ENCODE assay signal across 16 cellular contexts in genomic region chr7:100325671-100326070, GRCh38. TPM values are rescaled to one million over a fixed set of nuclear protein-coding genes. Genes with fewer than 3 reads are reported as not detected.
DNase-seq lines count a peak whose midpoint lies in the region; ATAC-seq, FAIRE-seq and TF ChIP-seq lines count a peak whose summit lies in the region.
"Not testable (repeated sequence)": the region's sequence is repeated elsewhere in the genome, so short reads cannot be mapped to it uniquely, and the experiment has no call there.
"Had no signal": no experiment of that assay in that cellular context is flagged by ENCODE, and none has a peak within 500 bp of the region (broad histone marks: within the 10 kb centered on the region; RNA-seq: fewer than 3 reads in every experiment).

No MANE protein-coding gene starts in this region.

- CTCF ChIA-PET in WTC11 (lab: Charles Lee): interaction anchor here (0.6 kb wide), 1 partner anchor 144 kb away, joined by 3 read pairs; no protein-coding TSS in a partner anchor
- CTCF ChIA-PET in activated CD8-positive, alpha-beta T cell treated with anti-CD3 and anti-CD28 coated beads, Interleukin-2, amount 10 ng/mL, durations not matched to agents 7 days and 5 days (lab: Charles Lee); endothelial cell of umbilical vein (lab: Charles Lee): not testable (repeated sequence)

- not testable (repeated sequence) for H3K4me3 ChIP-seq in endothelial cell of umbilical vein (replicated peaks in 1 of 3; ENCODE audit: insufficient read depth in 1 of 3, low read depth in 1 of 3, low read length in 3 of 3)

- dilution Hi-C loops in endothelial cell of umbilical vein (cut with MboI; ENCODE audit: extremely low pct_ligation_motif_present, low sequenced_read_pairs): not testable (repeated sequence)

- H3K79me2 ChIP-seq in endothelial cell of umbilical vein (ENCODE audit: control insufficient read depth, insufficient read depth, low read length): not testable (repeated sequence)

- not testable (repeated sequence) for H3K36me3 ChIP-seq in endothelial cell of umbilical vein (ENCODE audit: control insufficient read depth in 2 of 2, extremely low read depth in 1 of 2, insufficient read depth in 2 of 2, low read length in 2 of 2)

- intact Hi-C loops in endothelial cell of umbilical vein (cut with micrococcal nuclease): not testable (repeated sequence)

- not testable (repeated sequence) for H2AFZ ChIP-seq in endothelial cell of umbilical vein (ENCODE audit: low read depth, low read length)

- H3K9ac ChIP-seq in endothelial cell of umbilical vein (replicated peaks; ENCODE audit: extremely low read depth, insufficient read depth, low read length): not testable (repeated sequence)

- not testable (repeated sequence) for H3K4me1 ChIP-seq in endothelial cell of umbilical vein (ENCODE audit: control insufficient read depth, extremely low read depth, insufficient read depth, low read length)

- H3K9me3 Mint-ChIP-seq in WTC11; activated CD8-positive, alpha-beta T cell treated with anti-CD3 and anti-CD28 coated beads, Interleukin-2, amount 10 ng/mL, durations not matched to agents 7 days and 5 days (ENCODE audit: insufficient read depth); activated naive CD8-positive, alpha-beta T cell treated with anti-CD3 and anti-CD28 coated beads, Interleukin-2, amount 10 ng/mL, durations not matched to agents 7 days and 5 days; central memory CD8-positive, alpha-beta T cell; memory B cell: not testable (repeated sequence)

- H3K36me3 Mint-ChIP-seq in WTC11: peaks cover 42% of the 10 kb centered on the region
- peaks cover 35% of the 10 kb centered on the region for H3K36me3 Mint-ChIP-seq in activated CD8-positive, alpha-beta T cell treated with anti-CD3 and anti-CD28 coated beads, Interleukin-2, amount 10 ng/mL, durations not matched to agents 7 days and 5 days (ENCODE audit: low read depth)
- H3K36me3 Mint-ChIP-seq in activated naive CD8-positive, alpha-beta T cell treated with anti-CD3 and anti-CD28 coated beads, Interleukin-2, amount 10 ng/mL, durations not matched to agents 7 days and 5 days: peaks cover 21% of the 10 kb centered on the region
- H3K36me3 Mint-ChIP-seq in central memory CD8-positive, alpha-beta T cell (ENCODE audit: insufficient read depth): peaks cover 39% of the 10 kb centered on the region
- H3K36me3 Mint-ChIP-seq in memory B cell: peaks cover 13% of the 10 kb centered on the region

- H3K4me3 Mint-ChIP-seq in WTC11; activated CD8-positive, alpha-beta T cell treated with anti-CD3 and anti-CD28 coated beads, Interleukin-2, amount 10 ng/mL, durations not matched to agents 7 days and 5 days; activated naive CD8-positive, alpha-beta T cell treated with anti-CD3 and anti-CD28 coated beads, Interleukin-2, amount 10 ng/mL, durations not matched to agents 7 days and 5 days; central memory CD8-positive, alpha-beta T cell; memory B cell: not testable (repeated sequence)

- H3K27ac ChIP-seq in endothelial cell of umbilical vein (ENCODE audit: insufficient read depth, low read depth, low read length): peak overlapping the region; percentile 41

- H3K27me3 ChIP-seq in endothelial cell of umbilical vein (ENCODE audit: control insufficient read depth in 2 of 2, insufficient read depth in 2 of 2, low read length in 2 of 2): not testable (repeated sequence)

- FAIRE-seq in endothelial cell of umbilical vein (lab: Jason Lieb, UNC): peak; percentile 26

- peak overlapping the region; percentile 19; the same call in 1 of the 2 replicates for H3K27ac Mint-ChIP-seq in WTC11
- peak overlapping the region; percentile 37 for H3K27ac Mint-ChIP-seq in activated CD8-positive, alpha-beta T cell treated with anti-CD3 and anti-CD28 coated beads, Interleukin-2, amount 10 ng/mL, durations not matched to agents 7 days and 5 days
- peak overlapping the region; percentile 30 for H3K27ac Mint-ChIP-seq in activated naive CD8-positive, alpha-beta T cell treated with anti-CD3 and anti-CD28 coated beads, Interleukin-2, amount 10 ng/mL, durations not matched to agents 7 days and 5 days
- peak overlapping the region; percentile 74 for H3K27ac Mint-ChIP-seq in central memory CD8-positive, alpha-beta T cell (ENCODE audit: low read depth)
- H3K27ac Mint-ChIP-seq in memory B cell: peak overlapping the region; percentile 88

- not testable (repeated sequence) for ATAC-seq in WTC11; activated CD8-positive, alpha-beta T cell treated with anti-CD3 and anti-CD28 coated beads, Interleukin-2, amount 10 ng/mL, durations not matched to agents 7 days and 5 days; activated naive CD8-positive, alpha-beta T cell treated with anti-CD3 and anti-CD28 coated beads, Interleukin-2, amount 10 ng/mL, durations not matched to agents 7 days and 5 days (ENCODE audit: low read depth); central memory CD8-positive, alpha-beta T cell (replicated peaks; ENCODE audit: extremely low read depth, poor library complexity, severe bottlenecking); memory B cell (ENCODE audit: low read depth)

- not testable (repeated sequence) for TF ChIP-seq POLR2A in endothelial cell of umbilical vein (IDR thresholded peaks at IDR 0.05; ENCODE audit: low read depth, low read length)

- H3K4me2 ChIP-seq in endothelial cell of umbilical vein (ENCODE audit: insufficient read depth, low read length): not testable (repeated sequence)

- DNase-seq in SK-MEL-5 (ENCODE audit: low read depth, low spot score) (peak; percentile 32), dermis microvascular lymphatic vessel endothelial cell (ENCODE audit: low read depth in 2 of 2) (peak; percentile 34 to 91), endothelial cell of umbilical vein (ENCODE audit: low read depth, low spot score) (peak; percentile 61)
- not testable (repeated sequence) for DNase-seq in WTC11 (ENCODE audit: low spot score); activated CD8-positive, alpha-beta T cell treated with anti-CD3 and anti-CD28 coated beads, Interleukin-2, amount 10 ng/mL, durations not matched to agents 7 days and 5 days; activated naive CD8-positive, alpha-beta T cell treated with anti-CD3 and anti-CD28 coated beads, Interleukin-2, amount 10 ng/mL, durations not matched to agents 7 days and 5 days; central memory CD8-positive, alpha-beta T cell (ENCODE audit: low spot score in 2 of 2); memory B cell (ENCODE audit: low spot score in 2 of 2)

- not testable (repeated sequence) for H3K9me3 ChIP-seq in endothelial cell of umbilical vein (replicated peaks; ENCODE audit: control insufficient read depth, insufficient read depth, low read length)

- not testable (repeated sequence) for H3K27me3 Mint-ChIP-seq in WTC11 (ENCODE audit: low read depth); activated CD8-positive, alpha-beta T cell treated with anti-CD3 and anti-CD28 coated beads, Interleukin-2, amount 10 ng/mL, durations not matched to agents 7 days and 5 days (ENCODE audit: low read depth); activated naive CD8-positive, alpha-beta T cell treated with anti-CD3 and anti-CD28 coated beads, Interleukin-2, amount 10 ng/mL, durations not matched to agents 7 days and 5 days; central memory CD8-positive, alpha-beta T cell; memory B cell

- TF ChIP-seq CTCF in WTC11 (IDR thresholded peaks at IDR 0.05); endothelial cell of umbilical vein (IDR thresholded peaks at IDR 0.05; ENCODE audit: extremely low read depth in 1 of 2, insufficient read depth in 1 of 2, low read depth in 1 of 2, low read length in 2 of 2): not testable (repeated sequence)

- not testable (repeated sequence) for BruUV-seq in endothelial cell of umbilical vein (replicated peaks; lab: Mats Ljungman, UMichigan)

- not testable (repeated sequence) for H3K9me1 ChIP-seq in endothelial cell of umbilical vein (replicated peaks; ENCODE audit: control insufficient read depth, extremely low read depth, insufficient read depth, low read length)

- H3K4me1 Mint-ChIP-seq in WTC11; activated CD8-positive, alpha-beta T cell treated with anti-CD3 and anti-CD28 coated beads, Interleukin-2, amount 10 ng/mL, durations not matched to agents 7 days and 5 days (ENCODE audit: low read depth); activated naive CD8-positive, alpha-beta T cell treated with anti-CD3 and anti-CD28 coated beads, Interleukin-2, amount 10 ng/mL, durations not matched to agents 7 days and 5 days; central memory CD8-positive, alpha-beta T cell; memory B cell: not testable (repeated sequence)

- POLR2A ChIA-PET in WTC11 (lab: Charles Lee); activated CD8-positive, alpha-beta T cell treated with anti-CD3 and anti-CD28 coated beads, Interleukin-2, amount 10 ng/mL, durations not matched to agents 7 days and 5 days (lab: Charles Lee); activated naive CD8-positive, alpha-beta T cell treated with anti-CD3 and anti-CD28 coated beads, Interleukin-2, amount 10 ng/mL, durations not matched to agents 7 days and 5 days (lab: Charles Lee); endothelial cell of umbilical vein (lab: Charles Lee): not testable (repeated sequence)

- not testable (repeated sequence) for H4K20me1 ChIP-seq in endothelial cell of umbilical vein (replicated peaks; ENCODE audit: control insufficient read depth, extremely low read depth, insufficient read depth, low read length)

- in situ Hi-C loops in SK-MEL-5 (cut with HindIII; ENCODE audit: low pct_unique_long_range_greater_than_20kb, low sequenced_read_pairs): not testable (repeated sequence)

RNA-seq across cellular contexts. Expression of gene SPDYE3, which starts 18.2 kb away (rescaled TPM):
- 0.05 TPM in 1 of 2 replicates, not detected in the other for total RNA-seq in SK-MEL-5 (2014; rRNA removed; shearing (Covaris generic))
- not detected in 2 replicates for polyA plus RNA-seq in SK-MEL-5 (2015; cell fraction: cytosol; rRNA removed)
- not detected in 2 replicates for polyA plus RNA-seq in SK-MEL-5 (2015; cell fraction: nucleus; rRNA removed)
- total RNA-seq in WTC11 (2021): not detected in 3 replicates
- not detected for total RNA-seq in activated CD8-positive, alpha-beta T cell treated with anti-CD3 and anti-CD28 coated beads, Interleukin-2, amount 10 ng/mL, durations not matched to agents 7 days and 5 days
- not detected for total RNA-seq in activated naive CD8-positive, alpha-beta T cell treated with anti-CD3 and anti-CD28 coated beads, Interleukin-2, amount 10 ng/mL, durations not matched to agents 7 days and 5 days
- not detected in 2 replicates for total RNA-seq in dermis microvascular lymphatic vessel endothelial cell
- not detected in 2 replicates for total RNA-seq in endothelial cell of umbilical vein
- not detected in 2 replicates for polyA plus RNA-seq in endothelial cell of umbilical vein
- not detected in 2 replicates for polyA plus RNA-seq in endothelial cell of umbilical vein (2011; cell fraction: cytosol; rRNA removed)
- not detected in 2 replicates for polyA plus RNA-seq in endothelial cell of umbilical vein (2011; cell fraction: nucleus; rRNA removed)
- polyA plus RNA-seq in endothelial cell of umbilical vein (2012): 3.0 and 3.8 TPM in 2 replicates
- not detected in 2 replicates for polyA minus RNA-seq in endothelial cell of umbilical vein
- polyA minus RNA-seq in endothelial cell of umbilical vein (2011; cell fraction: cytosol; rRNA and poly(A)+ RNA removed): not detected
- not detected in 2 replicates for polyA minus RNA-seq in endothelial cell of umbilical vein (2011; cell fraction: nucleus; rRNA and poly(A)+ RNA removed)
- total RNA-seq: A673; CD4-positive, alpha-beta memory T cell; CD4-positive, CD25-positive, alpha-beta regulatory T cell; CD8-positive, alpha-beta memory T cell; Daoy; G401; GM12878 had no signal
- polyA plus RNA-seq: AG04450 had no signal

RNA-seq across cellular contexts. Expression of gene PILRB, which starts 32.2 kb away (rescaled TPM):
- 41.6 and 42.5 TPM in 2 replicates for total RNA-seq in SK-MEL-5 (2014; rRNA removed; shearing (Covaris generic))
- 60.6 and 66.7 TPM in 2 replicates for polyA plus RNA-seq in SK-MEL-5 (2015; cell fraction: cytosol; rRNA removed)
- polyA plus RNA-seq in SK-MEL-5 (2015; cell fraction: nucleus; rRNA removed): 2,965 and 3,231 TPM in 2 replicates
- total RNA-seq in WTC11 (2021) (30.2 to 35.8 TPM (median 30.7 TPM) in 3 replicates), dermis microvascular lymphatic vessel endothelial cell (4.1 and 10.2 TPM in 2 replicates), endothelial cell of umbilical vein (36.5 and 42.5 TPM in 2 replicates)
- 10 to 100 TPM; 75.7 to 77.2 TPM for total RNA-seq in activated CD8-positive, alpha-beta T cell treated with anti-CD3 and anti-CD28 coated beads, Interleukin-2, amount 10 ng/mL, durations not matched to agents 7 days and 5 days
- 10 to 100 TPM; 91.3 to 96.4 TPM for total RNA-seq in activated naive CD8-positive, alpha-beta T cell treated with anti-CD3 and anti-CD28 coated beads, Interleukin-2, amount 10 ng/mL, durations not matched to agents 7 days and 5 days
- polyA plus RNA-seq in endothelial cell of umbilical vein: 45.2 and 47.9 TPM in 2 replicates
- 16.7 and 21.8 TPM in 2 replicates for polyA plus RNA-seq in endothelial cell of umbilical vein (2011; cell fraction: cytosol; rRNA removed)
- polyA plus RNA-seq in endothelial cell of umbilical vein (2011; cell fraction: nucleus; rRNA removed): 324 and 367 TPM in 2 replicates
- 25.3 and 26.8 TPM in 2 replicates for polyA plus RNA-seq in endothelial cell of umbilical vein (2012)
- 34.0 and 44.1 TPM in 2 replicates for polyA minus RNA-seq in endothelial cell of umbilical vein
- polyA minus RNA-seq in endothelial cell of umbilical vein (2011; cell fraction: cytosol; rRNA and poly(A)+ RNA removed): 5.8 TPM
- polyA minus RNA-seq in endothelial cell of umbilical vein (2011; cell fraction: nucleus; rRNA and poly(A)+ RNA removed): 48.4 and 58.6 TPM in 2 replicates

RNA-seq across cellular contexts. Expression of gene PILRA, which starts 47.6 kb away (rescaled TPM):
- total RNA-seq in SK-MEL-5 (2014; rRNA removed; shearing (Covaris generic)): 0.48 TPM in 1 of 2 replicates, not detected in the other
- polyA plus RNA-seq in SK-MEL-5 (2015; cell fraction: cytosol; rRNA removed): 0.73 TPM in 1 of 2 replicates, not detected in the other
- 5.1 and 7.6 TPM in 2 replicates for polyA plus RNA-seq in SK-MEL-5 (2015; cell fraction: nucleus; rRNA removed)
- total RNA-seq in WTC11 (2021): 1.8 to 3.2 TPM (median 3.0 TPM) in 3 replicates
- total RNA-seq in activated CD8-positive, alpha-beta T cell treated with anti-CD3 and anti-CD28 coated beads, Interleukin-2, amount 10 ng/mL, durations not matched to agents 7 days and 5 days: 10 to 100 TPM in 1 of 2 experiments, 1 to 10 TPM in 1; 8.1 to 11.5 TPM
- 1 to 10 TPM; 4.1 to 5.1 TPM for total RNA-seq in activated naive CD8-positive, alpha-beta T cell treated with anti-CD3 and anti-CD28 coated beads, Interleukin-2, amount 10 ng/mL, durations not matched to agents 7 days and 5 days
- total RNA-seq in dermis microvascular lymphatic vessel endothelial cell: 0.13 TPM in 1 of 2 replicates, not detected in the other
- 0.53 and 1.3 TPM in 2 replicates for total RNA-seq in endothelial cell of umbilical vein
- 0.61 and 0.67 TPM in 2 replicates for polyA plus RNA-seq in endothelial cell of umbilical vein
- polyA plus RNA-seq in endothelial cell of umbilical vein (2011; cell fraction: cytosol; rRNA removed): 0.32 and 0.39 TPM in 2 replicates
- polyA plus RNA-seq in endothelial cell of umbilical vein (2011; cell fraction: nucleus; rRNA removed): 3.6 and 4.8 TPM in 2 replicates
- 1.8 and 3.6 TPM in 2 replicates for polyA plus RNA-seq in endothelial cell of umbilical vein (2012)
- 1.5 and 1.8 TPM in 2 replicates for polyA minus RNA-seq in endothelial cell of umbilical vein
- polyA minus RNA-seq in endothelial cell of umbilical vein (2011; cell fraction: cytosol; rRNA and poly(A)+ RNA removed): 1.5 TPM
- 2.4 and 2.6 TPM in 2 replicates for polyA minus RNA-seq in endothelial cell of umbilical vein (2011; cell fraction: nucleus; rRNA and poly(A)+ RNA removed)

Comparison
In these comparisons a context has a peak if more than half of its experiments do, and no peak if none do; other contexts are left out.
1. H3K27ac Mint-ChIP-seq: peak in every context shown above with its lines; median percentile 88 in memory B cell; 74 in central memory CD8-positive, alpha-beta T cell; 37 in activated CD8-positive, alpha-beta T cell treated with anti-CD3 and anti-CD28 coated beads, Interleukin-2, amount 10 ng/mL, durations not matched to agents 7 days and 5 days; 30 in activated naive CD8-positive, alpha-beta T cell treated with anti-CD3 and anti-CD28 coated beads, Interleukin-2, amount 10 ng/mL, durations not matched to agents 7 days and 5 days; 19 in WTC11.